Comparison of ENCODE assay signal across 1 cellular context in genomic region chr1:244865820-244866219, GRCh38.
TF ChIP-seq lines count a peak whose summit lies in the region.

No MANE protein-coding gene starts in this region.

TF ChIP-seq in GM12878, 131 proteins besides CTCF, POLR2A, EP300 and RAD21:
- TF ChIP-seq TARDBP (IDR thresholded peaks at IDR 0.05; ENCODE audit: borderline replicate concordance) (no peak), SREBF1 (IDR thresholded peaks at IDR 0.05; ENCODE audit: low read length) (no peak), ZZZ3 (IDR thresholded peaks at IDR 0.05; ENCODE audit: control insufficient read depth, insufficient read length, low read depth) (no peak), RBBP5 (conservative IDR thresholded peaks at IDR 0.05) (no peak), TCF12 (IDR thresholded peaks at IDR 0.05; ENCODE audit: low read depth, low read length) (no peak), BHLHE40 (IDR thresholded peaks at IDR 0.05; ENCODE audit: borderline replicate concordance in 1 of 2, low read depth in 2 of 2, low read length in 1 of 2) (no peak), MEF2B (IDR thresholded peaks at IDR 0.05; ENCODE audit: partially characterized antibody, poor library complexity, severe bottlenecking) (no peak), CHD1 (IDR thresholded peaks at IDR 0.05; ENCODE audit: low read depth, low read length) (no peak), USF2 (IDR thresholded peaks at IDR 0.05; ENCODE audit: borderline replicate concordance, low read depth, low read length) (no peak), GABPA (IDR thresholded peaks at IDR 0.05; ENCODE audit: low read depth) (no peak), FOXK2 (IDR thresholded peaks at IDR 0.05) (no peak), RUNX3 (IDR thresholded peaks at IDR 0.05; ENCODE audit: low read length) (no peak), ZNF24 (IDR thresholded peaks at IDR 0.05) (no peak)
- TF ChIP-seq, protein P1, sequence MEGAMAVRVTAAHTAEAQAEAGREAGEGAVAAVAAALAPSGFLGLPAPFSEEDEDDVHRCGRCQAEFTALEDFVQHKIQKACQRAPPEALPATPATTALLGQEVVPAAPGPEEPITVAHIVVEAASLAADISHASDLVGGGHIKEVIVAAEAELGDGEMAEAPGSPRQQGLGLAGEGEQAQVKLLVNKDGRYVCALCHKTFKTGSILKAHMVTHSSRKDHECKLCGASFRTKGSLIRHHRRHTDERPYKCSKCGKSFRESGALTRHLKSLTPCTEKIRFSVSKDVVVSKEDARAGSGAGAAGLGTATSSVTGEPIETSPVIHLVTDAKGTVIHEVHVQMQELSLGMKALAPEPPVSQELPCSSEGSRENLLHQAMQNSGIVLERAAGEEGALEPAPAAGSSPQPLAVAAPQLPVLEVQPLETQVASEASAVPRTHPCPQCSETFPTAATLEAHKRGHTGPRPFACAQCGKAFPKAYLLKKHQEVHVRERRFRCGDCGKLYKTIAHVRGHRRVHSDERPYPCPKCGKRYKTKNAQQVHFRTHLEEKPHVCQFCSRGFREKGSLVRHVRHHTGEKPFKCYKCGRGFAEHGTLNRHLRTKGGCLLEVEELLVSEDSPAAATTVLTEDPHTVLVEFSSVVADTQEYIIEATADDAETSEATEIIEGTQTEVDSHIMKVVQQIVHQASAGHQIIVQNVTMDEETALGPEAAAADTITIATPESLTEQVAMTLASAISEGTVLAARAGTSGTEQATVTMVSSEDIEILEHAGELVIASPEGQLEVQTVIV (IDR thresholded peaks at IDR 0.05; ENCODE audit: borderline replicate concordance, partially characterized antibody) = no peak
TF ChIP-seq in GM12878: peak in this region for 0.
